19 cellular contexts compared by ENCODE assay signal in genomic region chrX:95057341-95057740, GRCh38.
"Had no signal": no experiment of that assay in that cellular context is flagged by ENCODE, and none has a peak within 500 bp of the region (broad histone marks: within the 10 kb centered on the region; RNA-seq: fewer than 3 reads in every experiment).

No MANE protein-coding gene starts in this region.

- H3K27ac ChIP-seq: body of pancreas, gastroesophageal sphincter, right atrium auricular region, suprapubic skin had no signal

- H3K36me3 Mint-ChIP-seq: activated CD8-positive, alpha-beta memory T cell treated with anti-CD3 and anti-CD28 coated beads, Interleukin-2, amount 10 ng/mL, durations not matched to agents 7 days and 5 days; activated naive CD4-positive, alpha-beta T cell treated with anti-CD3 and anti-CD28 coated beads, Interleukin-2, amount 10 ng/mL, durations not matched to agents 7 days and 5 days; naive thymus-derived CD4-positive, alpha-beta T cell; type B pancreatic cell had no signal

- H3K9me3 Mint-ChIP-seq: activated naive CD4-positive, alpha-beta T cell treated with anti-CD3 and anti-CD28 coated beads, Interleukin-2, amount 10 ng/mL, durations not matched to agents 7 days and 5 days; activated T-cell treated with anti-CD3 and anti-CD28 coated beads, Interleukin-2, amount 50 U/mL, for 24 hours; central memory CD8-positive, alpha-beta T cell; dendritic cell treated with granulocyte-macrophage colony-stimulating factor and Interleukin-4, amounts not matched to agents 40 ng/mL and 50 ng/mL, for 4 days; type B pancreatic cell had no signal

- H3K4me3 ChIP-seq: body of pancreas, gastroesophageal sphincter, mucosa of descending colon, right atrium auricular region, suprapubic skin had no signal

- H3K4me1 ChIP-seq: body of pancreas, gastroesophageal sphincter, right atrium auricular region, suprapubic skin had no signal

- H3K36me3 ChIP-seq: gastroesophageal sphincter, right atrium auricular region, suprapubic skin had no signal

- H3K27me3 ChIP-seq: body of pancreas, gastroesophageal sphincter, right atrium auricular region, suprapubic skin had no signal

- H3K27ac Mint-ChIP-seq: activated CD8-positive, alpha-beta memory T cell treated with anti-CD3 and anti-CD28 coated beads, Interleukin-2, amount 10 ng/mL, durations not matched to agents 7 days and 5 days; activated naive CD4-positive, alpha-beta T cell treated with anti-CD3 and anti-CD28 coated beads, Interleukin-2, amount 10 ng/mL, durations not matched to agents 7 days and 5 days; activated T-cell treated with anti-CD3 and anti-CD28 coated beads, Interleukin-2, amount 50 U/mL, for 24 hours; dendritic cell treated with granulocyte-macrophage colony-stimulating factor and Interleukin-4, amounts not matched to agents 40 ng/mL and 50 ng/mL, for 4 days; naive thymus-derived CD4-positive, alpha-beta T cell; type B pancreatic cell had no signal

- DNase-seq: activated CD4-positive, alpha-beta T cell treated with anti-CD3 and anti-CD28 coated beads, Interleukin-2, amount 50 U/mL, for 4 hours; activated CD4-positive, CD25-positive, alpha-beta regulatory T cell treated with anti-CD3 and anti-CD28 coated beads, Interleukin-2, amount 50 U/mL, for 72 hours; activated CD8-positive, alpha-beta memory T cell treated with anti-CD3 and anti-CD28 coated beads, Interleukin-2, amount 10 ng/mL, durations not matched to agents 7 days and 5 days; activated naive CD4-positive, alpha-beta T cell treated with anti-CD3 and anti-CD28 coated beads, Interleukin-2, amount 10 ng/mL, durations not matched to agents 7 days and 5 days; activated T-cell treated with anti-CD3 and anti-CD28 coated beads, Interleukin-2, amount 50 U/mL, for 24 hours; body of pancreas; effector memory CD4-positive, alpha-beta T cell; islet precursor cell; mucosa of descending colon; naive thymus-derived CD4-positive, alpha-beta T cell; stimulated activated naive CD8-positive, alpha-beta T cell treated with anti-CD3 and anti-CD28 coated beads, Interleukin-15, Interleukin-2, amounts not matched to agents 100 U/mL and 50 U/mL, for 24 hours; T-helper 1 cell; T1000 had no signal

- H3K27me3 Mint-ChIP-seq: activated CD8-positive, alpha-beta memory T cell treated with anti-CD3 and anti-CD28 coated beads, Interleukin-2, amount 10 ng/mL, durations not matched to agents 7 days and 5 days; activated naive CD4-positive, alpha-beta T cell treated with anti-CD3 and anti-CD28 coated beads, Interleukin-2, amount 10 ng/mL, durations not matched to agents 7 days and 5 days; central memory CD8-positive, alpha-beta T cell; dendritic cell treated with granulocyte-macrophage colony-stimulating factor and Interleukin-4, amounts not matched to agents 40 ng/mL and 50 ng/mL, for 4 days; naive thymus-derived CD4-positive, alpha-beta T cell; type B pancreatic cell had no signal

- H3K4me3 Mint-ChIP-seq: activated CD8-positive, alpha-beta memory T cell treated with anti-CD3 and anti-CD28 coated beads, Interleukin-2, amount 10 ng/mL, durations not matched to agents 7 days and 5 days; activated naive CD4-positive, alpha-beta T cell treated with anti-CD3 and anti-CD28 coated beads, Interleukin-2, amount 10 ng/mL, durations not matched to agents 7 days and 5 days; activated T-cell treated with anti-CD3 and anti-CD28 coated beads, Interleukin-2, amount 50 U/mL, for 24 hours; central memory CD8-positive, alpha-beta T cell; dendritic cell treated with granulocyte-macrophage colony-stimulating factor and Interleukin-4, amounts not matched to agents 40 ng/mL and 50 ng/mL, for 4 days; naive thymus-derived CD4-positive, alpha-beta T cell; type B pancreatic cell had no signal

- H3K9me3 ChIP-seq: body of pancreas, gastroesophageal sphincter, mucosa of descending colon, right atrium auricular region, suprapubic skin had no signal

- H3K4me1 Mint-ChIP-seq: activated CD8-positive, alpha-beta memory T cell treated with anti-CD3 and anti-CD28 coated beads, Interleukin-2, amount 10 ng/mL, durations not matched to agents 7 days and 5 days; activated naive CD4-positive, alpha-beta T cell treated with anti-CD3 and anti-CD28 coated beads, Interleukin-2, amount 10 ng/mL, durations not matched to agents 7 days and 5 days; central memory CD8-positive, alpha-beta T cell; naive thymus-derived CD4-positive, alpha-beta T cell had no signal
